In the genomic region with DNA sequence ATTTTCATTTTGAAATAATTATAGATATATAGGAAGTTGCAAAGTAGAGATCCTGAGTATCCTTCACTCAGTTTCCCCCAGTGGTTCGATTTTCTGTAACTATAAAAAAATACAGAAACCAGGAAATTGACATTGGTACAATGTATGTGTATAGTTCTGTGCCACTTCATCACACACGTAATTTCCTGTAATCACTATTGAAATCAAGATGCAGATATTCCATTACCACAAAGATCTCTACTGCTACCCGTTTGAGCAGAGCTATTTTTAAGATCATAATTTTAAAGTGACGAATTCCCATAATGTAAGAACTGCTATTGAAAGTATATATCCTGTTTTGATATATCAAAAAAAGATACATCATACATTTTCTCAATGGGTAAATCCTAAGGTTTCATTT, we compare ENCODE assay signal across 26 cellular contexts.
"Had no signal": no experiment of that assay in that cellular context is flagged by ENCODE, and none has a peak within 500 bp of the region (broad histone marks: within the 10 kb centered on the region; RNA-seq: fewer than 3 reads in every experiment).

No MANE protein-coding gene starts in this region.

- H3K27ac Mint-ChIP-seq: activated B cell treated with CpG ODN at 0.5 μM for 24 hours; activated naive CD4-positive, alpha-beta T cell treated with anti-CD3 and anti-CD28 coated beads, Interleukin-2, amount 10 ng/mL, durations not matched to agents 7 days and 5 days; activated naive CD8-positive, alpha-beta T cell; activated T-helper 2 cell treated with anti-CD3 and anti-CD28 coated beads, Interferon-gamma antibody, Interleukin-2, Interleukin-4, amounts not matched to agents 10 μg/mL and 5 μg/mL and 100 μg/mL, durations not matched to agents 14 hours and 24 hours and 36 hours; brain; T-helper 17 cell; T-helper 2 cell treated with Interferon-gamma antibody and Interleukin-4, amounts not matched to agents 5 μg/mL and 100 μg/mL, for 36 hours had no signal

- H3K4me3 Mint-ChIP-seq: activated B cell treated with CpG ODN at 0.5 μM for 24 hours; activated CD4-positive, alpha-beta memory T cell treated with anti-CD3 and anti-CD28 coated beads for 36 hours; activated naive CD4-positive, alpha-beta T cell treated with anti-CD3 and anti-CD28 coated beads, Interleukin-2, amount 10 ng/mL, durations not matched to agents 7 days and 5 days; activated naive CD8-positive, alpha-beta T cell; brain; T-helper 17 cell; T-helper 2 cell treated with Interferon-gamma antibody and Interleukin-4, amounts not matched to agents 5 μg/mL and 100 μg/mL, for 36 hours had no signal

- FAIRE-seq: endometrium, endothelial cell of umbilical vein had no signal

- H3K4me1 Mint-ChIP-seq: activated B cell treated with CpG ODN at 0.5 μM for 24 hours had no signal

- DNase-seq: activated B cell treated with CpG ODN at 0.5 μM for 24 hours; activated CD4-positive, alpha-beta memory T cell treated with anti-CD3 and anti-CD28 coated beads for 36 hours; activated CD4-positive, alpha-beta T cell treated with anti-CD3 and anti-CD28 coated beads for 1 hour; activated CD4-positive, alpha-beta T cell treated with anti-CD3 and anti-CD28 coated beads for 48 hours; activated CD4-positive, alpha-beta T cell treated with anti-CD3 and anti-CD28 coated beads, Interleukin-2, amount 50 U/mL, for 1 hour; activated CD8-positive, alpha-beta memory T cell treated with anti-CD3 and anti-CD28 coated beads for 24 hours; activated effector memory CD4-positive, alpha-beta T cell treated with anti-CD3 and anti-CD28 coated beads, Interleukin-2, amount 50 U/mL, for 16 hours; activated naive CD4-positive, alpha-beta T cell treated with anti-CD3 and anti-CD28 coated beads, Interleukin-2, amount 10 ng/mL, durations not matched to agents 7 days and 5 days; central memory CD4-positive, alpha-beta T cell; cerebellar nuclear complex; colonic mucosa; effector CD8-positive, alpha-beta T cell; esophagus squamous epithelium; foreskin melanocyte; heart right ventricle; T-helper 1 cell; T-helper 17 cell; T1000; WERI-Rb-1 had no signal

- ATAC-seq: gastroesophageal sphincter, heart right ventricle, T-helper 17 cell had no signal

- H3K27me3 Mint-ChIP-seq: activated B cell treated with CpG ODN at 0.5 μM for 24 hours; activated CD4-positive, alpha-beta memory T cell treated with anti-CD3 and anti-CD28 coated beads for 36 hours; activated naive CD4-positive, alpha-beta T cell treated with anti-CD3 and anti-CD28 coated beads, Interleukin-2, amount 10 ng/mL, durations not matched to agents 7 days and 5 days; activated naive CD8-positive, alpha-beta T cell; brain; T-helper 17 cell had no signal

- H3K9me3 Mint-ChIP-seq: activated B cell treated with CpG ODN at 0.5 μM for 24 hours; activated CD4-positive, alpha-beta memory T cell treated with anti-CD3 and anti-CD28 coated beads for 36 hours; activated naive CD4-positive, alpha-beta T cell treated with anti-CD3 and anti-CD28 coated beads, Interleukin-2, amount 10 ng/mL, durations not matched to agents 7 days and 5 days; activated T-helper 2 cell treated with anti-CD3 and anti-CD28 coated beads, Interferon-gamma antibody, Interleukin-2, Interleukin-4, amounts not matched to agents 10 μg/mL and 5 μg/mL and 100 μg/mL, durations not matched to agents 14 hours and 24 hours and 36 hours; brain; T-helper 2 cell treated with Interferon-gamma antibody and Interleukin-4, amounts not matched to agents 5 μg/mL and 100 μg/mL, for 36 hours had no signal
